Comparison of ENCODE assay signal across 16 cellular contexts in genomic region chr2:96692094-96692971, GRCh38. TPM values are rescaled to one million over a fixed set of nuclear protein-coding genes. Genes with fewer than 3 reads are reported as not detected.
A peak's percentile ranks its signal among the peaks of the same experiment; 100 is the strongest.
DNase-seq lines count a peak whose midpoint lies in the region; ATAC-seq and TF ChIP-seq lines count a peak whose summit lies in the region.
"Had no signal": no experiment of that assay in that cellular context is flagged by ENCODE, and none has a peak within 500 bp of the region (broad histone marks: within the 10 kb centered on the region; RNA-seq: fewer than 3 reads in every experiment).

No MANE protein-coding gene starts in this region.

- no peak overlapping the region for H3K4me3 Mint-ChIP-seq in T-helper 17 cell

- WGBS in spleen, 5 donors: 88 to 93% (median 91%) methylated on average over 12 to 14 of the region's 14 CpGs

- no peaks in the 10 kb centered on the region for H3K36me3 ChIP-seq in HCT116 (ENCODE audit: control insufficient read depth in 1 of 2, insufficient read depth in 2 of 2, low read length in 2 of 2)
- no peaks in the 10 kb centered on the region for H3K36me3 ChIP-seq in NT2/D1 (ENCODE audit: insufficient read depth, insufficient read length, low read length)
- H3K36me3 ChIP-seq in spleen: no peaks in the 10 kb centered on the region

- H2AFZ ChIP-seq in HCT116 (ENCODE audit: low read depth, low read length, poor library complexity, severe bottlenecking): no peak overlapping the region

- no peak for TF ChIP-seq RAD21 in HCT116 (IDR thresholded peaks at IDR 0.05; ENCODE audit: low read depth)

- no peak overlapping the region for H3K4me2 ChIP-seq in HCT116 (ENCODE audit: low read length)

- TF ChIP-seq CTCF in HCT116 (IDR thresholded peaks at IDR 0.05 in 2 of 3, conservative IDR thresholded peaks at IDR 0.05 in 1 of 3; ENCODE audit: borderline replicate concordance in 1 of 3, insufficient read depth in 1 of 3, low read depth in 2 of 3, low read length in 2 of 3): no peak
- TF ChIP-seq CTCF in spleen (IDR thresholded peaks at IDR 0.05 in 8 of 11, conservative IDR thresholded peaks at IDR 0.05 in 3 of 11): no peak

- H3K4me3 ChIP-seq in HCT116 (replicated peaks in 1 of 2; ENCODE audit: low read depth in 1 of 2, low read length in 2 of 2) (no peak overlapping the region), NT2/D1 (ENCODE audit: insufficient read length, low read depth) (no peak overlapping the region), spleen (no peak overlapping the region)

- TF ChIP-seq POLR2A in HCT116 (IDR thresholded peaks at IDR 0.05; ENCODE audit: borderline replicate concordance, extremely low read depth, insufficient read depth, insufficient read length): no peak
- no peak for TF ChIP-seq POLR2A in spleen (IDR thresholded peaks at IDR 0.05)

- H3K36me3 Mint-ChIP-seq in T-helper 17 cell (ENCODE audit: low read depth): no peaks in the 10 kb centered on the region

- H3K9me3 ChIP-seq in HCT116 (ENCODE audit: control insufficient read depth in 1 of 2, insufficient read depth in 1 of 2, low read depth in 1 of 2, low read length in 2 of 2): no peaks in the 10 kb centered on the region
- H3K9me3 ChIP-seq in NT2/D1 (ENCODE audit: insufficient read depth, low read length): no peaks in the 10 kb centered on the region
- H3K9me3 ChIP-seq in spleen: no peaks in the 10 kb centered on the region
- H3K9me3 ChIP-seq in T-helper 17 cell (ENCODE audit: control insufficient read depth, low read length, poor library complexity, severe bottlenecking): no peaks in the 10 kb centered on the region
- H3K9me3 ChIP-seq: Caco-2 had no signal

- H3K4me1 ChIP-seq in HCT116 (ENCODE audit: control insufficient read depth in 1 of 2, insufficient read depth in 2 of 2, low read length in 2 of 2) (no peaks in the 10 kb centered on the region), NT2/D1 (ENCODE audit: insufficient read depth, insufficient read length) (peaks cover 14% of the 10 kb centered on the region), spleen (peaks cover 0 to 16% (median 4%) of the 10 kb centered on the region in 6 donors)
- H3K4me1 ChIP-seq: Caco-2 had no signal

- H3K27ac Mint-ChIP-seq in T-helper 17 cell: no peak overlapping the region

- H3K9ac ChIP-seq in HCT116 (ENCODE audit: low read length) (no peak overlapping the region), NT2/D1 (ENCODE audit: insufficient read length, low read depth) (peak overlapping the region; percentile 18)

- ATAC-seq in HCT116 (0 out of 2 replicates have a peak, but pooled peaks have one; percentile 16), T-helper 17 cell (no peak)

- CTCF ChIA-PET in HCT116 (lab: Charles Lee): no interaction called here

- H3K4me1 Mint-ChIP-seq in T-helper 17 cell: no peaks in the 10 kb centered on the region

- RAD21 ChIA-PET in HCT116 (lab: Charles Lee; ENCODE audit: low non-redundant PET in 1 of 2, low total read pairs in 2 of 2, uncharacterized antibody in 2 of 2, unreplicated experiment in 2 of 2): no interaction called here

- no peak overlapping the region for H3K27ac ChIP-seq in HCT116 (ENCODE audit: low read depth, low read length)
- no peak overlapping the region for H3K27ac ChIP-seq in spleen

- no TSS peak for BruUV-seq in HCT116 (replicated peaks; lab: Mats Ljungman, UMichigan)

- intact Hi-C loops in HCT116 (cut with micrococcal nuclease) (no loop called here), spleen (cut with DNase I; ENCODE audit: low total_unique reads) (no loop called here)

- no peak for DNase-seq in HCT116 (ENCODE audit: low read depth, low spot score)
- DNase-seq in NT2/D1 (ENCODE audit: low read depth, low spot score): no peak
- peak; percentile 86 for DNase-seq in mesenteric fat pad (ENCODE audit: low spot score)
- peak; percentile 42 for DNase-seq in spleen
- DNase-seq in EL: no peak
- no peak for DNase-seq in occipital lobe (lab: John Stamatoyannopoulos, UW)
- no peak for DNase-seq in T-helper 17 cell
- DNase-seq: ACHN, AML-193, Caco-2, KG1, NCI-H1417 treated with DMSO at 0.1 percent for 48 hours, NCI-H2029, NCI-H2171 treated with DMSO at 0.1 percent for 48 hours, NCI-H446 treated with DMSO at 0.1 percent for 48 hours had no signal

- no peaks in the 10 kb centered on the region for H3K27me3 Mint-ChIP-seq in T-helper 17 cell

- no peaks in the 10 kb centered on the region for H4K20me1 ChIP-seq in HCT116 (ENCODE audit: insufficient read depth)

- H3K9me2 ChIP-seq in HCT116 (ENCODE audit: insufficient read depth): no peaks in the 10 kb centered on the region

- no peaks in the 10 kb centered on the region for H3K79me2 ChIP-seq in HCT116 (ENCODE audit: insufficient read depth, low read length)

- POLR2A ChIA-PET in HCT116 (lab: Charles Lee): no interaction called here

- H3K27me3 ChIP-seq in HCT116 (ENCODE audit: insufficient read depth, low read length) (no peaks in the 10 kb centered on the region), NT2/D1 (ENCODE audit: insufficient read depth, insufficient read length) (no peaks in the 10 kb centered on the region), spleen (replicated peaks in 1 of 7) (no peaks in the 10 kb centered on the region)

TF ChIP-seq in HCT116, 20 proteins besides CTCF, POLR2A, EP300 and RAD21:
- TF ChIP-seq ATF3 (IDR thresholded peaks at IDR 0.05) (no peak), MAX (IDR thresholded peaks at IDR 0.05) (no peak), FOSL1 (IDR thresholded peaks at IDR 0.05; ENCODE audit: low read depth) (no peak)

RNA-seq across cellular contexts. Expression of gene LMAN2L, which starts 47.5 kb away (rescaled TPM):
- total RNA-seq in HCT116 (2021; ENCODE audit: unreplicated experiment): 15.2 TPM
- polyA plus RNA-seq in HCT116 (2012): 12.1 and 14.6 TPM in 2 replicates
- total RNA-seq in mesenteric fat pad: 10.2 TPM
- 10 to 100 TPM in 4 of 7 donors, 1 to 10 TPM in 3; 8.7 to 15.4 (median 10.8) TPM for total RNA-seq in spleen
- 1 to 10 TPM; 5.8 to 7.1 (median 7.1) TPM for polyA plus RNA-seq in spleen
- 21.7 TPM for total RNA-seq in occipital lobe
- total RNA-seq in T-helper 17 cell: 1 to 10 TPM; 3.6 to 7.1 TPM

RNA-seq across cellular contexts. Expression of gene FER1L5, which starts 49.8 kb away (rescaled TPM):
- 0.91 TPM for total RNA-seq in HCT116 (2021; ENCODE audit: unreplicated experiment)
- polyA plus RNA-seq in HCT116 (2012): 0.14 and 0.24 TPM in 2 replicates
- total RNA-seq in mesenteric fat pad: 0.06 TPM
- under 1 TPM in 5 of 7 donors, not detected in 2; 0.09 to 0.23 (median 0.13) TPM for total RNA-seq in spleen
- polyA plus RNA-seq in spleen: under 1 TPM in 2 of 3 donors, not detected in 1; 0.02 to 0.06 TPM
- 0.47 TPM for total RNA-seq in occipital lobe
- total RNA-seq in T-helper 17 cell: not detected
- total RNA-seq: SK-MEL-5 had no signal

RNA-seq across cellular contexts. Expression of gene KANSL3, which starts 54.2 kb away (rescaled TPM):
- total RNA-seq in HCT116 (2021; ENCODE audit: unreplicated experiment): 35.8 TPM
- polyA plus RNA-seq in HCT116 (2012): 24.6 and 27.7 TPM in 2 replicates
- 37.6 TPM for total RNA-seq in mesenteric fat pad
- 10 to 100 TPM; 45.2 to 59.6 (median 51.1) TPM for total RNA-seq in spleen
- polyA plus RNA-seq in spleen: 10 to 100 TPM; 10.3 to 16.9 (median 15.3) TPM
- 32.1 TPM for total RNA-seq in occipital lobe
- total RNA-seq in T-helper 17 cell: 10 to 100 TPM; 57.4 to 61.2 TPM

Comparison
In these comparisons a context has a peak if more than half of its experiments do, and no peak if none do; other contexts are left out.
1. DNase-seq: peak in mesenteric fat pad (single experiment) and spleen (single experiment); none in HCT116 (single experiment), NT2/D1 (single experiment), EL (single experiment), occipital lobe (single experiment) and T-helper 17 cell (0 of 3).